In the genomic region with DNA sequence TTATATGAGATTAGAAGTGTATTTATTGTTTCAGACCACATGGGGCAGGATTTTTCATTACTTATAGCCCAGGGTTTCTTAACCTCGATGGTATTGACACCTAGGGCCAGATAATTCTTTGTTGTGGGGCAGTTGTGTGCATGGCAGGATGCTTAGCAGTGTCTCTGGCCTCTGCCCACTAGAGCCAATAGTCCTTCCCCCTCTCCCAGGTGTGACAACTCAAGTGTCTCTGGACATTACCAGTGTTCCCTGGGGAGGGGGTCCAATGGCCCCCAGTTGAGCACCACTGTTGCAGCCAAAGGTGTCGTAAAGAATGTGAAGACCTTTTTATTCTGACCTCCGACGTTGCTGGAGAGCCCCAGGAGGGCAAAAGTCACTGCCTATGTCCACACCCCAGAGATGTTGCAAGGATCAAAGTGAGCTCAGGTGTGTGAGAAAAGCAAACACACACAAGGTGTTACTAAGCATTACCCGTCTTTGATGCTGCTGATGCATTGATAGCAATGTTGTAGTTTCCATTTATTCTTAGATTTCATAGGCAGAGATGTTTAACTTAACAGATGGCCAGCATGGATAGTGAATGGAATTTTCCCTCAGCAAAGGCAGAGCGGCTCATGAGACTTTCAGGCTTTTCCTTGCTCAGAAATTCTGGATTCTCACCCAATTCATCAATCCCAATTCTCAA, we compare ENCODE assay signal across 1 cellular context.
TF ChIP-seq lines count a peak whose summit lies in the region.

No MANE protein-coding gene starts in this region.

TF ChIP-seq in HepG2, 621 proteins besides CTCF, POLR2A, EP300 and RAD21 (continued from another document and continues in another):
- TF ChIP-seq MAZ (IDR thresholded peaks at IDR 0.05; ENCODE audit: borderline replicate concordance, low read depth, low read length): peak; percentile 59; the same call in 1 of the 2 replicates
- TF ChIP-seq MAZ (CRISPR knock-in tag; IDR thresholded peaks at IDR 0.05; ENCODE audit: low read depth): peak; percentile 65
- TF ChIP-seq SOX5 (CRISPR knock-in tag; IDR thresholded peaks at IDR 0.05; ENCODE audit: borderline replicate concordance): peak; percentile 95
- TF ChIP-seq ZNF564 (CRISPR knock-in tag; IDR thresholded peaks at IDR 0.05): peak; percentile 61; the same call in 1 of the 2 replicates
- TF ChIP-seq, protein P1, sequence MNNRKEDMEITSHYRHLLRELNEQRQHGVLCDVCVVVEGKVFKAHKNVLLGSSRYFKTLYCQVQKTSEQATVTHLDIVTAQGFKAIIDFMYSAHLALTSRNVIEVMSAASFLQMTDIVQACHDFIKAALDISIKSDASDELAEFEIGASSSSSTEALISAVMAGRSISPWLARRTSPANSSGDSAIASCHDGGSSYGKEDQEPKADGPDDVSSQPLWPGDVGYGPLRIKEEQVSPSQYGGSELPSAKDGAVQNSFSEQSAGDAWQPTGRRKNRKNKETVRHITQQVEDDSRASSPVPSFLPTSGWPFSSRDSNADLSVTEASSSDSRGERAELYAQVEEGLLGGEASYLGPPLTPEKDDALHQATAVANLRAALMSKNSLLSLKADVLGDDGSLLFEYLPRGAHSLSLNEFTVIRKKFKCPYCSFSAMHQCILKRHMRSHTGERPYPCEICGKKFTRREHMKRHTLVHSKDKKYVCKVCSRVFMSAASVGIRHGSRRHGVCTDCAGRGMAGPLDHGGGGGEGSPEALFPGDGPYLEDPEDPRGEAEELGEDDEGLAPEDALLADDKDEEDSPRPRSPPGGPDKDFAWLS (CRISPR knock-in tag; IDR thresholded peaks at IDR 0.05; ENCODE audit: borderline replicate concordance): 0 out of 2 replicates have a peak, but pooled peaks have one; percentile 49
- TF ChIP-seq GTF3A (CRISPR knock-in tag; conservative IDR thresholded peaks at IDR 0.05): no peak; the same call in 1 of the 2 replicates
- no peak for TF ChIP-seq ARNT (IDR thresholded peaks at IDR 0.05)
- TF ChIP-seq, protein P2, sequence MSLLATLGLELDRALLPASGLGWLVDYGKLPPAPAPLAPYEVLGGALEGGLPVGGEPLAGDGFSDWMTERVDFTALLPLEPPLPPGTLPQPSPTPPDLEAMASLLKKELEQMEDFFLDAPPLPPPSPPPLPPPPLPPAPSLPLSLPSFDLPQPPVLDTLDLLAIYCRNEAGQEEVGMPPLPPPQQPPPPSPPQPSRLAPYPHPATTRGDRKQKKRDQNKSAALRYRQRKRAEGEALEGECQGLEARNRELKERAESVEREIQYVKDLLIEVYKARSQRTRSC (CRISPR knock-in tag; IDR thresholded peaks at IDR 0.05; ENCODE audit: low read depth): peak; percentile 51; the same call in 1 of the 2 replicates
- TF ChIP-seq ISX (CRISPR knock-in tag; conservative IDR thresholded peaks at IDR 0.05): peak; percentile 97
- peak; percentile 84 for TF ChIP-seq FOXP1 (IDR thresholded peaks at IDR 0.05)
- TF ChIP-seq FOXP1 (CRISPR knock-in tag; IDR thresholded peaks at IDR 0.05): peak; percentile 99
- peak; percentile 59; the same call in 1 of the 2 replicates for TF ChIP-seq ZNF121 (CRISPR knock-in tag; IDR thresholded peaks at IDR 0.05)
- no peak for TF ChIP-seq ZFYVE20 (CRISPR knock-in tag; IDR thresholded peaks at IDR 0.05; ENCODE audit: borderline replicate concordance, low read depth)
- TF ChIP-seq KDM5A (IDR thresholded peaks at IDR 0.05; ENCODE audit: borderline replicate concordance, low read length): no peak
- peak; percentile 99 for TF ChIP-seq CBFB (CRISPR knock-in tag; IDR thresholded peaks at IDR 0.05)
- peak; percentile 93 for TF ChIP-seq MYNN (CRISPR knock-in tag; IDR thresholded peaks at IDR 0.05; ENCODE audit: low read depth)
- TF ChIP-seq, protein P3, sequence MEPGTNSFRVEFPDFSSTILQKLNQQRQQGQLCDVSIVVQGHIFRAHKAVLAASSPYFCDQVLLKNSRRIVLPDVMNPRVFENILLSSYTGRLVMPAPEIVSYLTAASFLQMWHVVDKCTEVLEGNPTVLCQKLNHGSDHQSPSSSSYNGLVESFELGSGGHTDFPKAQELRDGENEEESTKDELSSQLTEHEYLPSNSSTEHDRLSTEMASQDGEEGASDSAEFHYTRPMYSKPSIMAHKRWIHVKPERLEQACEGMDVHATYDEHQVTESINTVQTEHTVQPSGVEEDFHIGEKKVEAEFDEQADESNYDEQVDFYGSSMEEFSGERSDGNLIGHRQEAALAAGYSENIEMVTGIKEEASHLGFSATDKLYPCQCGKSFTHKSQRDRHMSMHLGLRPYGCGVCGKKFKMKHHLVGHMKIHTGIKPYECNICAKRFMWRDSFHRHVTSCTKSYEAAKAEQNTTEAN (CRISPR knock-in tag; conservative IDR thresholded peaks at IDR 0.05): peak; percentile 98
- TF ChIP-seq ZNF557 (CRISPR knock-in tag; IDR thresholded peaks at IDR 0.05): peak; percentile 89; the same call in 1 of the 2 replicates
- TF ChIP-seq ZNF724P (CRISPR knock-in tag; IDR thresholded peaks at IDR 0.05; ENCODE audit: borderline replicate concordance): peak; percentile 87
- no peak for TF ChIP-seq SIN3B (IDR thresholded peaks at IDR 0.05; ENCODE audit: low read length)
- TF ChIP-seq KLF16 (CRISPR knock-in tag; IDR thresholded peaks at IDR 0.05): peak in 1 of 2 experiments; percentile 97; a peak in 1 of 4 replicates
- peak; percentile 88; the same call in 1 of the 2 replicates for TF ChIP-seq JUNB (CRISPR knock-in tag; IDR thresholded peaks at IDR 0.05; ENCODE audit: borderline replicate concordance)
- TF ChIP-seq ZNF777 (CRISPR knock-in tag; IDR thresholded peaks at IDR 0.05): peak; percentile 70
- TF ChIP-seq ZNF17 (CRISPR knock-in tag; IDR thresholded peaks at IDR 0.05): no peak
- peak; percentile 100 for TF ChIP-seq HDAC2 (CRISPR knock-in tag; IDR thresholded peaks at IDR 0.05)
- TF ChIP-seq, protein P4, sequence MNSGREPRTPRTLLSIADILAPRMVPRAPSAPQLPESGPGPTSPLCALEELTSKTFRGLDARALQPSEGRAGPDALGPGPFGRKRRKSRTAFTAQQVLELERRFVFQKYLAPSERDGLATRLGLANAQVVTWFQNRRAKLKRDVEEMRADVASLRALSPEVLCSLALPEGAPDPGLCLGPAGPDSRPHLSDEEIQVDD (CRISPR knock-in tag; IDR thresholded peaks at IDR 0.05; ENCODE audit: borderline replicate concordance): no peak; the same call in 1 of the 2 replicates
- peak; percentile 99 for TF ChIP-seq MED13 (CRISPR knock-in tag; IDR thresholded peaks at IDR 0.05)
- peak; percentile 5; the same call in 1 of the 2 replicates for TF ChIP-seq SMC3 (IDR thresholded peaks at IDR 0.05; ENCODE audit: low read length)
- TF ChIP-seq, protein P5, sequence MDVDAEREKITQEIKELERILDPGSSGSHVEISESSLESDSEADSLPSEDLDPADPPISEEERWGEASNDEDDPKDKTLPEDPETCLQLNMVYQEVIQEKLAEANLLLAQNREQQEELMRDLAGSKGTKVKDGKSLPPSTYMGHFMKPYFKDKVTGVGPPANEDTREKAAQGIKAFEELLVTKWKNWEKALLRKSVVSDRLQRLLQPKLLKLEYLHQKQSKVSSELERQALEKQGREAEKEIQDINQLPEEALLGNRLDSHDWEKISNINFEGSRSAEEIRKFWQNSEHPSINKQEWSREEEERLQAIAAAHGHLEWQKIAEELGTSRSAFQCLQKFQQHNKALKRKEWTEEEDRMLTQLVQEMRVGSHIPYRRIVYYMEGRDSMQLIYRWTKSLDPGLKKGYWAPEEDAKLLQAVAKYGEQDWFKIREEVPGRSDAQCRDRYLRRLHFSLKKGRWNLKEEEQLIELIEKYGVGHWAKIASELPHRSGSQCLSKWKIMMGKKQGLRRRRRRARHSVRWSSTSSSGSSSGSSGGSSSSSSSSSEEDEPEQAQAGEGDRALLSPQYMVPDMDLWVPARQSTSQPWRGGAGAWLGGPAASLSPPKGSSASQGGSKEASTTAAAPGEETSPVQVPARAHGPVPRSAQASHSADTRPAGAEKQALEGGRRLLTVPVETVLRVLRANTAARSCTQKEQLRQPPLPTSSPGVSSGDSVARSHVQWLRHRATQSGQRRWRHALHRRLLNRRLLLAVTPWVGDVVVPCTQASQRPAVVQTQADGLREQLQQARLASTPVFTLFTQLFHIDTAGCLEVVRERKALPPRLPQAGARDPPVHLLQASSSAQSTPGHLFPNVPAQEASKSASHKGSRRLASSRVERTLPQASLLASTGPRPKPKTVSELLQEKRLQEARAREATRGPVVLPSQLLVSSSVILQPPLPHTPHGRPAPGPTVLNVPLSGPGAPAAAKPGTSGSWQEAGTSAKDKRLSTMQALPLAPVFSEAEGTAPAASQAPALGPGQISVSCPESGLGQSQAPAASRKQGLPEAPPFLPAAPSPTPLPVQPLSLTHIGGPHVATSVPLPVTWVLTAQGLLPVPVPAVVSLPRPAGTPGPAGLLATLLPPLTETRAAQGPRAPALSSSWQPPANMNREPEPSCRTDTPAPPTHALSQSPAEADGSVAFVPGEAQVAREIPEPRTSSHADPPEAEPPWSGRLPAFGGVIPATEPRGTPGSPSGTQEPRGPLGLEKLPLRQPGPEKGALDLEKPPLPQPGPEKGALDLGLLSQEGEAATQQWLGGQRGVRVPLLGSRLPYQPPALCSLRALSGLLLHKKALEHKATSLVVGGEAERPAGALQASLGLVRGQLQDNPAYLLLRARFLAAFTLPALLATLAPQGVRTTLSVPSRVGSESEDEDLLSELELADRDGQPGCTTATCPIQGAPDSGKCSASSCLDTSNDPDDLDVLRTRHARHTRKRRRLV (CRISPR knock-in tag; IDR thresholded peaks at IDR 0.05): peak; percentile 88; the same call in 1 of the 2 replicates
- TF ChIP-seq ZNF563 (CRISPR knock-in tag; IDR thresholded peaks at IDR 0.05): peak; percentile 83
- TF ChIP-seq, protein P6, sequence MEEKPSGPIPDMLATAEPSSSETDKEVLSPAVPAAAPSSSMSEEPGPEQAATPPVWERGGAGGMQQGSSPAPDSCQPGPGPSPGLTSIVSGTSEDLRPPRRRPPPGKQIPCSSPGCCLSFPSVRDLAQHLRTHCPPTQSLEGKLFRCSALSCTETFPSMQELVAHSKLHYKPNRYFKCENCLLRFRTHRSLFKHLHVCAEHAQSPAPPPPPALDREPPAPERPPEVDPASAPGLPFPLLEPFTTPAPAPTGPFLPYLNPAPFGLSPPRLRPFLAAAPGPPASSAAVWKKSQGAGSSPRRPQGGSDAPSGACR (CRISPR knock-in tag; IDR thresholded peaks at IDR 0.05): peak; percentile 97
- TF ChIP-seq, protein P7, sequence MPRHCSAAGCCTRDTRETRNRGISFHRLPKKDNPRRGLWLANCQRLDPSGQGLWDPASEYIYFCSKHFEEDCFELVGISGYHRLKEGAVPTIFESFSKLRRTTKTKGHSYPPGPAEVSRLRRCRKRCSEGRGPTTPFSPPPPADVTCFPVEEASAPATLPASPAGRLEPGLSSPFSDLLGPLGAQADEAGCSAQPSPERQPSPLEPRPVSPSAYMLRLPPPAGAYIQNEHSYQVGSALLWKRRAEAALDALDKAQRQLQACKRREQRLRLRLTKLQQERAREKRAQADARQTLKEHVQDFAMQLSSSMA (CRISPR knock-in tag; IDR thresholded peaks at IDR 0.05): peak; percentile 64; the same call in 1 of the 2 replicates
- no peak for TF ChIP-seq ZBTB1 (CRISPR knock-in tag; IDR thresholded peaks at IDR 0.05; ENCODE audit: borderline replicate concordance)
- peak; percentile 32; the same call in 1 of the 2 replicates for TF ChIP-seq ZNF558 (CRISPR knock-in tag; IDR thresholded peaks at IDR 0.05; ENCODE audit: borderline replicate concordance)
- 0 out of 2 replicates have a peak, but pooled peaks have one; percentile 32 for TF ChIP-seq ZNF589 (CRISPR knock-in tag; conservative IDR thresholded peaks at IDR 0.05)
- peak; percentile 97 for TF ChIP-seq ZNF124 (CRISPR knock-in tag; IDR thresholded peaks at IDR 0.05)
- 0 out of 2 replicates have a peak, but pooled peaks have one; percentile 80 for TF ChIP-seq PRMT3 (CRISPR knock-in tag; IDR thresholded peaks at IDR 0.05; ENCODE audit: borderline replicate concordance, low read depth)
- no peak for TF ChIP-seq RAD51 (IDR thresholded peaks at IDR 0.05; ENCODE audit: borderline replicate concordance)
- peak; percentile 89 for TF ChIP-seq ARNTL (CRISPR knock-in tag; IDR thresholded peaks at IDR 0.05)
- TF ChIP-seq ZNF615 (CRISPR knock-in tag; IDR thresholded peaks at IDR 0.05; ENCODE audit: borderline replicate concordance): no peak
- peak; percentile 99 for TF ChIP-seq NCOA2 (CRISPR knock-in tag; IDR thresholded peaks at IDR 0.05)
- TF ChIP-seq RFX5 (IDR thresholded peaks at IDR 0.05; ENCODE audit: low read depth, low read length): no peak
- TF ChIP-seq MAF1 (CRISPR knock-in tag; IDR thresholded peaks at IDR 0.05; ENCODE audit: borderline replicate concordance): peak; percentile 91
- peak; percentile 45; the same call in 1 of the 2 replicates for TF ChIP-seq ADNP (CRISPR knock-in tag; IDR thresholded peaks at IDR 0.05)
- no peak for TF ChIP-seq NFIB (CRISPR knock-in tag; IDR thresholded peaks at IDR 0.05; ENCODE audit: borderline replicate concordance)
- peak; percentile 97 for TF ChIP-seq TBL1XR1 (IDR thresholded peaks at IDR 0.05; ENCODE audit: borderline replicate concordance, low read length, partially characterized antibody)
- TF ChIP-seq, protein P8, sequence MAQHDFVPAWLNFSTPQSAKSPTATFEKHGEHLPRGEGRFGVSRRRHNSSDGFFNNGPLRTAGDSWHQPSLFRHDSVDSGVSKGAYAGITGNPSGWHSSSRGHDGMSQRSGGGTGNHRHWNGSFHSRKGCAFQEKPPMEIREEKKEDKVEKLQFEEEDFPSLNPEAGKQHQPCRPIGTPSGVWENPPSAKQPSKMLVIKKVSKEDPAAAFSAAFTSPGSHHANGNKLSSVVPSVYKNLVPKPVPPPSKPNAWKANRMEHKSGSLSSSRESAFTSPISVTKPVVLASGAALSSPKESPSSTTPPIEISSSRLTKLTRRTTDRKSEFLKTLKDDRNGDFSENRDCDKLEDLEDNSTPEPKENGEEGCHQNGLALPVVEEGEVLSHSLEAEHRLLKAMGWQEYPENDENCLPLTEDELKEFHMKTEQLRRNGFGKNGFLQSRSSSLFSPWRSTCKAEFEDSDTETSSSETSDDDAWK (CRISPR knock-in tag; IDR thresholded peaks at IDR 0.05): no peak
- TF ChIP-seq, protein P9, sequence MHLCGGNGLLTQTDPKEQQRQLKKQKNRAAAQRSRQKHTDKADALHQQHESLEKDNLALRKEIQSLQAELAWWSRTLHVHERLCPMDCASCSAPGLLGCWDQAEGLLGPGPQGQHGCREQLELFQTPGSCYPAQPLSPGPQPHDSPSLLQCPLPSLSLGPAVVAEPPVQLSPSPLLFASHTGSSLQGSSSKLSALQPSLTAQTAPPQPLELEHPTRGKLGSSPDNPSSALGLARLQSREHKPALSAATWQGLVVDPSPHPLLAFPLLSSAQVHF (CRISPR knock-in tag; IDR thresholded peaks at IDR 0.05): no peak; the same call in 1 of the 2 replicates
- TF ChIP-seq ZNF709 (CRISPR knock-in tag; IDR thresholded peaks at IDR 0.05): peak; percentile 86
